In genomic region chr17:53640808-53641207, GRCh38 we compare ENCODE assay signal across 24 cellular contexts.
DNase-seq lines count a peak whose midpoint lies in the region; ATAC-seq, FAIRE-seq and TF ChIP-seq lines count a peak whose summit lies in the region.
"Had no signal": no experiment of that assay in that cellular context is flagged by ENCODE, and none has a peak within 500 bp of the region (broad histone marks: within the 10 kb centered on the region; RNA-seq: fewer than 3 reads in every experiment).

No MANE protein-coding gene starts in this region.

- no peaks in the 10 kb centered on the region for H4K20me1 ChIP-seq in GM23338 (replicated peaks; ENCODE audit: insufficient read depth)
- H4K20me1 ChIP-seq: BLaER1 had no signal

- peaks cover 5% of the 10 kb centered on the region for H3K27me3 Mint-ChIP-seq in GM23338 (ENCODE audit: insufficient read depth, low read depth, poor library complexity)
- H3K27me3 Mint-ChIP-seq: CD4-positive, CD25-positive, alpha-beta regulatory T cell had no signal

- TF ChIP-seq EP300 in A549 (IDR thresholded peaks at IDR 0.05) (no peak), Ishikawa (IDR thresholded peaks at IDR 0.05; ENCODE audit: borderline replicate concordance) (no peak)

- no peaks in the 10 kb centered on the region; the same call in 2 of the 3 replicates for H3K36me3 Mint-ChIP-seq in GM23338 (ENCODE audit: low read depth)
- H3K36me3 Mint-ChIP-seq: CD14-positive monocyte; CD4-positive, CD25-positive, alpha-beta regulatory T cell; CD8-positive, alpha-beta T cell had no signal

- peaks cover 7% of the 10 kb centered on the region; the same call in 1 of the 3 replicates for H3K9me3 Mint-ChIP-seq in GM23338

- H3K9me3 ChIP-seq in A549 (no peaks in the 10 kb centered on the region; the same call in 2 of the 3 replicates), colonic mucosa (no peaks in the 10 kb centered on the region), left ventricle myocardium inferior (replicated peaks) (peaks cover 13% of the 10 kb centered on the region)
- H3K9me3 ChIP-seq: BE2C, BLaER1, Caco-2 had no signal

- ATAC-seq in A549, result no peak
- ATAC-seq in GM23338, result no peak
- ATAC-seq in SK-N-SH treated with all-trans-retinoic acid at 6 μM for 48 hours, result no peak
- ATAC-seq in HG03432 (IDR thresholded peaks at IDR 0.05; ENCODE audit: unreplicated experiment), result no peak
- ATAC-seq: CD8-positive, alpha-beta T cell had no signal

- no peak overlapping the region for H3K9ac ChIP-seq in colonic mucosa (ENCODE audit: low read depth in 2 of 2, low read length in 2 of 2)
- H3K9ac ChIP-seq: BLaER1 had no signal

- intact Hi-C loops in colonic mucosa (cut with DNase I) (no loop called here), left ventricle myocardium inferior (cut with micrococcal nuclease) (no loop called here)

- H3K4me1 ChIP-seq in A549, result no peaks in the 10 kb centered on the region
- peaks cover 11% of the 10 kb centered on the region; the same call in 1 of the 2 replicates for H3K4me1 ChIP-seq in GM23338 (ENCODE audit: insufficient read depth)
- no peaks in the 10 kb centered on the region for H3K4me1 ChIP-seq in colonic mucosa
- H3K4me1 ChIP-seq in left ventricle myocardium inferior, result no peaks in the 10 kb centered on the region
- H3K4me1 ChIP-seq: BE2C, BLaER1, Caco-2 had no signal

- CTCF ChIA-PET in A549 (lab: Yijun Ruan, JAX), result no interaction called here

- no peaks in the 10 kb centered on the region for H3K79me2 ChIP-seq in GM23338 (replicated peaks; ENCODE audit: insufficient read depth)

- no peaks in the 10 kb centered on the region for H3K27me3 ChIP-seq in GM23338 (ENCODE audit: insufficient read depth)
- no peaks in the 10 kb centered on the region for H3K27me3 ChIP-seq in colonic mucosa
- no peaks in the 10 kb centered on the region for H3K27me3 ChIP-seq in left ventricle myocardium inferior (ENCODE audit: low read depth)
- H3K27me3 ChIP-seq: BE2C, BLaER1 had no signal

- H3K4me2 ChIP-seq in A549 (no peak overlapping the region), GM23338 (no peak overlapping the region)
- H3K4me2 ChIP-seq: BLaER1 had no signal

- H3K27ac ChIP-seq in A549, result no peak overlapping the region
- no peak overlapping the region for H3K27ac ChIP-seq in GM23338 (ENCODE audit: low read depth)
- H3K27ac ChIP-seq in colonic mucosa, result no peak overlapping the region
- no peak overlapping the region for H3K27ac ChIP-seq in left ventricle myocardium inferior (replicated peaks)
- H3K27ac ChIP-seq: BLaER1 had no signal

- H3K36me3 ChIP-seq in GM23338 (ENCODE audit: insufficient read depth), result no peaks in the 10 kb centered on the region
- no peaks in the 10 kb centered on the region for H3K36me3 ChIP-seq in colonic mucosa
- no peaks in the 10 kb centered on the region for H3K36me3 ChIP-seq in left ventricle myocardium inferior
- H3K36me3 ChIP-seq: BE2C, BLaER1 had no signal

- TF ChIP-seq RAD21 in A549 (conservative IDR thresholded peaks at IDR 0.05 in 1 of 2, IDR thresholded peaks at IDR 0.05 in 1 of 2), result no peak
- no peak for TF ChIP-seq RAD21 in Ishikawa (IDR thresholded peaks at IDR 0.05; ENCODE audit: low read depth)

- H2AFZ ChIP-seq in GM23338, result no peak overlapping the region

- no peak overlapping the region for H3K4me3 Mint-ChIP-seq in GM23338
- H3K4me3 Mint-ChIP-seq: CD14-positive monocyte; CD4-positive, CD25-positive, alpha-beta regulatory T cell; CD8-positive, alpha-beta T cell had no signal

- 64% methylated on average over 1 of the region's 1 CpG for WGBS in A549 (ENCODE audit: missing lambda C conversion rate)

- no peak for TF ChIP-seq POLR2A in A549 (IDR thresholded peaks at IDR 0.05; ENCODE audit: low read length)

- peak; percentile 84 for FAIRE-seq in A549 (lab: Jason Lieb, UNC)
- FAIRE-seq: A204.1, D721Med, G401.6, GM12891, GM19239 had no signal

- H3K4me1 Mint-ChIP-seq in GM23338, result peaks cover 8% of the 10 kb centered on the region
- H3K4me1 Mint-ChIP-seq: CD14-positive monocyte; CD4-positive, CD25-positive, alpha-beta regulatory T cell had no signal

- DNase-seq in A549 (ENCODE audit: low read depth in 1 of 2, low spot score in 1 of 2), result no peak
- DNase-seq in GM23338 (ENCODE audit: low spot score), result no peak
- no peak for DNase-seq in NCI-H1092 (lab: John Stamatoyannopoulos, UW)
- DNase-seq in colonic mucosa, result no peak
- DNase-seq in left ventricle myocardium inferior, result no peak
- DNase-seq: 8988T; BE2C; C1 segment of cervical spinal cord; Caco-2; Calu3; CD4-positive, CD25-positive, alpha-beta regulatory T cell; CD8-positive, alpha-beta T cell; DMS79 treated with DMSO at 0.1 percent for 48 hours; GF-D8 had no signal

- no peak overlapping the region for H3K4me3 ChIP-seq in A549
- H3K4me3 ChIP-seq in GM23338, result no peak overlapping the region
- H3K4me3 ChIP-seq in colonic mucosa, result no peak overlapping the region
- H3K4me3 ChIP-seq in left ventricle myocardium inferior, result no peak overlapping the region
- H3K4me3 ChIP-seq: BLaER1 had no signal

- peak overlapping the region; percentile 0; the same call in 1 of the 2 replicates for H3K27ac Mint-ChIP-seq in GM23338
- H3K27ac Mint-ChIP-seq: CD14-positive monocyte; CD4-positive, CD25-positive, alpha-beta regulatory T cell; CD8-positive, alpha-beta T cell had no signal

- TF ChIP-seq CTCF in A549 (IDR thresholded peaks at IDR 0.05) (no peak), GM23338 (conservative IDR thresholded peaks at IDR 0.05; ENCODE audit: low read depth in 2 of 2) (no peak), colonic mucosa (IDR thresholded peaks at IDR 0.05) (no peak), left ventricle myocardium inferior (IDR thresholded peaks at IDR 0.05; ENCODE audit: borderline replicate concordance) (no peak)

- no peaks in the 10 kb centered on the region for H3K9me2 ChIP-seq in GM23338 (ENCODE audit: insufficient read depth)

- POLR2A ChIA-PET in A549 (lab: Yijun Ruan, JAX), result no interaction called here

- no peaks in the 10 kb centered on the region for H3F3A ChIP-seq in GM23338 (replicated peaks; ENCODE audit: low read depth)

TF ChIP-seq in Ishikawa, 13 proteins besides CTCF, POLR2A, EP300 and RAD21:
- TF ChIP-seq REST (IDR thresholded peaks at IDR 0.05; ENCODE audit: low read depth) (peak; percentile 20; the same call in 1 of the 2 replicates), CREB1 (IDR thresholded peaks at IDR 0.05; ENCODE audit: low read depth) (no peak)

TF ChIP-seq in SK-N-SH treated with all-trans-retinoic acid at 6 μM for 48 hours, 23 proteins besides CTCF, POLR2A, EP300 and RAD21:
- TF ChIP-seq ZNF8 (CRISPR knock-in tag; IDR thresholded peaks at IDR 0.05), result peak; percentile 46; the same call in 1 of the 2 replicates
- no peak for TF ChIP-seq CREB5 (CRISPR knock-in tag; IDR thresholded peaks at IDR 0.05; ENCODE audit: low read depth)
TF ChIP-seq in SK-N-SH treated with all-trans-retinoic acid at 6 μM for 48 hours: peak in this region for 1.
